In the genomic region with DNA sequence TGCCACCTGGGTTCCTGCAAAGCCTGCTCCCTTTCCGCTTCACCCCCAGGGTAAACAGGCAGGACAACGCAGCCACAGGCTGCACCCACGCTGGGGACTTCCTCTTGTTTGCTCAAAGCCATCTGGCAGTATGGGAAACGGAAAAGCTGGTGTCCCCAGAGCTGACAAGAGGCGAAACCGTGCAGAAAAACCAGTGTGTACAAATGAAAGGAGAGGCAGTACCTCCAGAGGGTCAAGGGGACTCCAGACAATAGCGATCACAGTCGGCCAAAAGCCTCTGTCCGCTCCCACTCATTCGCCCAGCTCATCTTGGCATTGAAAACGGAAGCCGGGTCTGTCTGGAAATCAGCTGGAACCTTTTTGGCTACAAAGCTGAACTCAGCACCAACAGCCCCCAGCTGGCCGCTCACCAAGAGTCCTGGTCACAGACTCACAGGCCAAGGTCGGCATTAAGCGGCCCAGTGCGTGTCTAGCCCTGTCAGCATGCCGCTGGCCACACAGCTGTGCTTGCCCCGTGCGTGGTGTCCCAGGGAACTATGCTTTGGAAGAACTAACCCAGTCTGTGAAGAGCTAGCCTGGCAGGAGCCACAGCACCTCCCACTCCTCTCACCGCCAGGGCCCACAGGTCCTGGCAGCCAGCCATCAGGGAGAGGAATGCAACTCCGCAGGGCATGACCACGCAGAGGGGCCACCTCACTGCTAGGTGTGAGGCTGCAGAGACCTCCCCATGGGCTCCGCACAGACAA, we compare ENCODE assay signal across 8 cellular contexts. TPM values are rescaled to one million over a fixed set of nuclear protein-coding genes. Genes with fewer than 3 reads are reported as not detected.
DNase-seq lines count a peak whose midpoint lies in the region; ATAC-seq and TF ChIP-seq lines count a peak whose summit lies in the region.

No MANE protein-coding gene starts in this region.

- DNase-seq in esophagus muscularis mucosa (ENCODE audit: extremely low spot score) (peak; percentile 94), neural crest cell (ENCODE audit: low read depth, low spot score) (no peak), NCI-H128 (lab: John Stamatoyannopoulos, UW; ENCODE audit: unreplicated experiment) (no peak), cerebellar nuclear complex (lab: John Stamatoyannopoulos, UW) (no peak), GM19240 (ENCODE audit: insufficient read length, low spot score) (no peak)

- H3F3A ChIP-seq in OCI-LY1 (ENCODE audit: insufficient read depth, low read length) = peaks cover 24% of the 10 kb centered on the region

- H3K9ac ChIP-seq in OCI-LY1 (ENCODE audit: low read length) = peak overlapping the region; percentile 70

- H3K27ac ChIP-seq in OCI-LY1 (ENCODE audit: low read depth, low read length, poor library complexity, severe bottlenecking) = peak overlapping the region; percentile 97
- H3K27ac ChIP-seq in esophagus muscularis mucosa (replicated peaks in 1 of 4) = peak overlapping the region; percentile 77 to 81 (median 80)

- no peaks in the 10 kb centered on the region for H3K9me3 Mint-ChIP-seq in neural crest cell

- H3K36me3 Mint-ChIP-seq in neural crest cell (ENCODE audit: low read depth) = no peaks in the 10 kb centered on the region

- peak overlapping the region; percentile 9 for H3K4me3 Mint-ChIP-seq in neural crest cell

- no peak for TF ChIP-seq EP300 in esophagus muscularis mucosa (IDR thresholded peaks at IDR 0.05)

- H3K9me3 ChIP-seq in OCI-LY1 (ENCODE audit: low read length) (no peaks in the 10 kb centered on the region), esophagus muscularis mucosa (no peaks in the 10 kb centered on the region)

- 0 out of 2 replicates have a peak, but pooled peaks have one; percentile 7 for TF ChIP-seq CTCF in OCI-LY1 (IDR thresholded peaks at IDR 0.05; ENCODE audit: low read length)
- no peak for TF ChIP-seq CTCF in esophagus muscularis mucosa (IDR thresholded peaks at IDR 0.05)
- TF ChIP-seq CTCF in neural crest cell (conservative IDR thresholded peaks at IDR 0.05) = no peak

- intact Hi-C loops in esophagus muscularis mucosa (cut with DNase I) = no loop called here

- WGBS in esophagus muscularis mucosa = 29% methylated on average over 7 of the region's 23 CpGs

- H3K4me1 ChIP-seq in OCI-LY1 (ENCODE audit: insufficient read depth, low read length, severe bottlenecking) (peaks cover 95% of the 10 kb centered on the region), esophagus muscularis mucosa (peaks cover 54 to 84% (median 79%) of the 10 kb centered on the region in 4 donors)

- H3K4me1 Mint-ChIP-seq in neural crest cell = peaks cover 34% of the 10 kb centered on the region

- H3K36me3 ChIP-seq in OCI-LY1 (ENCODE audit: insufficient read depth, low read length) (peaks cover 30% of the 10 kb centered on the region; the same call in 1 of the 2 replicates), esophagus muscularis mucosa (no peaks in the 10 kb centered on the region)

- ATAC-seq in HG02678 (IDR thresholded peaks at IDR 0.05; ENCODE audit: unreplicated experiment) (peak; percentile 61), GM18520 (IDR thresholded peaks at IDR 0.05; ENCODE audit: unreplicated experiment) (no peak)

- no peaks in the 10 kb centered on the region for H3K9me2 ChIP-seq in OCI-LY1 (ENCODE audit: low read depth, low read length)

- H3K79me2 ChIP-seq in OCI-LY1 (ENCODE audit: insufficient read depth, low read length) = peaks cover 62% of the 10 kb centered on the region

- no peaks in the 10 kb centered on the region for H3K27me3 ChIP-seq in OCI-LY1 (ENCODE audit: insufficient read depth, low read length)
- H3K27me3 ChIP-seq in esophagus muscularis mucosa = no peaks in the 10 kb centered on the region

- peak overlapping the region; percentile 78 for H3K27ac Mint-ChIP-seq in neural crest cell (ENCODE audit: unreplicated experiment)

- no peak overlapping the region for H2AFZ ChIP-seq in OCI-LY1 (ENCODE audit: low read length)

- H4K20me1 ChIP-seq in OCI-LY1 (ENCODE audit: insufficient read depth, low read length) = no peaks in the 10 kb centered on the region

- no peak for TF ChIP-seq POLR2A in esophagus muscularis mucosa (IDR thresholded peaks at IDR 0.05; ENCODE audit: low read depth)

- no peaks in the 10 kb centered on the region for H3K27me3 Mint-ChIP-seq in neural crest cell (ENCODE audit: low read depth)

- H3K4me2 ChIP-seq in OCI-LY1 (ENCODE audit: low read length) = peak overlapping the region; percentile 66

- peak overlapping the region; percentile 47 for H3K4me3 ChIP-seq in OCI-LY1 (ENCODE audit: low read depth, low read length, poor library complexity, severe bottlenecking)
- H3K4me3 ChIP-seq in esophagus muscularis mucosa = peak overlapping the region; percentile 2 to 31 (median 12)

RNA-seq across cellular contexts. Expression of a gene that starts 10.4 kb away (rescaled TPM):
- 10 to 100 TPM; 34.6 to 52.5 (median 48.6) TPM for total RNA-seq in esophagus muscularis mucosa
- total RNA-seq in neural crest cell = 25.0 and 26.4 TPM in 2 replicates
